1 cellular context compared by ENCODE assay signal in the genomic region with DNA sequence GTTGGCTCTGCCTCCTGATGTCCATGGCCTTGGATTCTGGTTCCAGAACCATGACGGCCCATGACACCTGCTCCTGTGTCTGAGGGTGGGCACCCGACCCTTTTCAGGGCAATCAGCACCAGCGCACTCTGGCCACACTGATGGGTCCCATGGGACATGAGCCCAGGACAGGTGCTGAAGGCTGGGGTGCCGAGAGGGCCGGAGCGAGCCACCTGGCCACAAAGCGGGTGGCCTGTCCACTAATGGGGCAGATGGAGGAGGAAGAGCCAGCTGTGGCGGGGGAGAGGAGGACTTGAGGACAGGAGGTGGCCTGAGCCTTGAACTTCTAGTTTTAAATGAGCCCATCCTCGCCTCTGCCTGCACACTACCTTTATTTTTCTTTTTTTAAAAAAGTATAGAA.
TF ChIP-seq lines count a peak whose summit lies in the region.

No MANE protein-coding gene starts in this region.

TF ChIP-seq in IMR-90, 13 proteins besides CTCF, POLR2A, EP300 and RAD21 (continued from another document):
- TF ChIP-seq, protein P1, sequence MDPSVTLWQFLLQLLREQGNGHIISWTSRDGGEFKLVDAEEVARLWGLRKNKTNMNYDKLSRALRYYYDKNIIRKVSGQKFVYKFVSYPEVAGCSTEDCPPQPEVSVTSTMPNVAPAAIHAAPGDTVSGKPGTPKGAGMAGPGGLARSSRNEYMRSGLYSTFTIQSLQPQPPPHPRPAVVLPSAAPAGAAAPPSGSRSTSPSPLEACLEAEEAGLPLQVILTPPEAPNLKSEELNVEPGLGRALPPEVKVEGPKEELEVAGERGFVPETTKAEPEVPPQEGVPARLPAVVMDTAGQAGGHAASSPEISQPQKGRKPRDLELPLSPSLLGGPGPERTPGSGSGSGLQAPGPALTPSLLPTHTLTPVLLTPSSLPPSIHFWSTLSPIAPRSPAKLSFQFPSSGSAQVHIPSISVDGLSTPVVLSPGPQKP (IDR thresholded peaks at IDR 0.05; ENCODE audit: borderline replicate concordance, low read depth, low read length): no peak
- TF ChIP-seq NFE2L2 (IDR thresholded peaks at IDR 0.05; ENCODE audit: low read depth, low read length): no peak
- TF ChIP-seq MAZ (IDR thresholded peaks at IDR 0.05; ENCODE audit: borderline replicate concordance, low read depth, low read length): no peak
- TF ChIP-seq SMC3 (IDR thresholded peaks at IDR 0.05; ENCODE audit: low read depth, low read length): no peak
- no peak for TF ChIP-seq MAFK (IDR thresholded peaks at IDR 0.05; ENCODE audit: low read depth, low read length)
- no peak for TF ChIP-seq RCOR1 (IDR thresholded peaks at IDR 0.05; ENCODE audit: insufficient replicate concordance, low read length)
- TF ChIP-seq, protein P2, sequence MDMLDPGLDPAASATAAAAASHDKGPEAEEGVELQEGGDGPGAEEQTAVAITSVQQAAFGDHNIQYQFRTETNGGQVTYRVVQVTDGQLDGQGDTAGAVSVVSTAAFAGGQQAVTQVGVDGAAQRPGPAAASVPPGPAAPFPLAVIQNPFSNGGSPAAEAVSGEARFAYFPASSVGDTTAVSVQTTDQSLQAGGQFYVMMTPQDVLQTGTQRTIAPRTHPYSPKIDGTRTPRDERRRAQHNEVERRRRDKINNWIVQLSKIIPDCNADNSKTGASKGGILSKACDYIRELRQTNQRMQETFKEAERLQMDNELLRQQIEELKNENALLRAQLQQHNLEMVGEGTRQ (IDR thresholded peaks at IDR 0.05; ENCODE audit: low read depth, low read length): no peak
- no peak for TF ChIP-seq CHD1 (IDR thresholded peaks at IDR 0.05; ENCODE audit: low read depth, low read length)
